In genomic region chr17:47942568-47942967, GRCh38 we compare ENCODE assay signal across 10 cellular contexts. TPM values are rescaled to one million over a fixed set of nuclear protein-coding genes. Genes with fewer than 3 reads are reported as not detected.
DNase-seq lines count a peak whose midpoint lies in the region; ATAC-seq, FAIRE-seq and TF ChIP-seq lines count a peak whose summit lies in the region.
"Had no signal": no experiment of that assay in that cellular context is flagged by ENCODE, and none has a peak within 500 bp of the region (broad histone marks: within the 10 kb centered on the region; RNA-seq: fewer than 3 reads in every experiment).

No MANE protein-coding gene starts in this region.

- BruUV-seq in IMR-90 (replicated peaks; lab: Mats Ljungman, UMichigan) (no TSS peak), K562 (replicated peaks; lab: Mats Ljungman, UMichigan) (no TSS peak)

- dilution Hi-C loops in IMR-90 (cut with HindIII; ENCODE audit: low sequenced_read_pairs, unreplicated experiment) = no loop called here

- H3K4me1 ChIP-seq in IMR-90 (ENCODE audit: control insufficient read depth, insufficient read depth, low read length) = peaks cover 2% of the 10 kb centered on the region; the same call in 1 of the 2 replicates
- H3K4me1 ChIP-seq in K562 (replicated peaks in 1 of 2; ENCODE audit: control insufficient read depth in 2 of 2, insufficient read depth in 2 of 2, low read length in 2 of 2) = peaks cover 21 to 26% of the 10 kb centered on the region in 2 experiments; a peak in 4 of 5 replicates
- peaks cover 32 to 36% of the 10 kb centered on the region in 2 donors for H3K4me1 ChIP-seq in mucosa of rectum (ENCODE audit: control insufficient read depth in 2 of 2, insufficient read depth in 2 of 2, low read length in 2 of 2)

- no peak overlapping the region for H2BK15ac ChIP-seq in IMR-90 (ENCODE audit: low read depth, low read length)

- no peak overlapping the region for H3K18ac ChIP-seq in IMR-90 (ENCODE audit: low read depth, low read length)

- no peak overlapping the region for H3K56ac ChIP-seq in IMR-90 (ENCODE audit: extremely low read depth, insufficient read depth, low read length)

- POLR2A ChIA-PET in BJ (lab: Charles Lee) (interaction anchor here (0.6 kb wide), 1 partner anchor 38 kb away, joined by 4 read pairs; no protein-coding TSS in a partner anchor), IMR-90 (lab: Charles Lee; ENCODE audit: unreplicated experiment) (no interaction called here), K562 (lab: Yijun Ruan, JAX) (interaction anchor here (1.0 to 2.0 kb wide), 4 partner anchors 8 to 76 kb away, joined by 3 to 12 read pairs (median 4); partner anchors contain the start of gene CDK5RAP3)

- H4K20me1 ChIP-seq in IMR-90 (ENCODE audit: insufficient read depth, low read length) (peaks cover 2% of the 10 kb centered on the region; the same call in 1 of the 2 replicates), K562 (replicated peaks; ENCODE audit: control insufficient read depth, insufficient read depth, low read length) (no peaks in the 10 kb centered on the region)

- H4K91ac ChIP-seq in IMR-90 (ENCODE audit: insufficient read depth, low read depth, low read length) = no peak overlapping the region

- DNase-seq in BJ (ENCODE audit: low read depth) (no peak), IMR-90 (no peak), K562 (ENCODE audit: extremely low read depth in 1 of 4, low spot score in 3 of 4) (no peak), NCI-H774 (lab: John Stamatoyannopoulos, UW) (no peak), A172 (ENCODE audit: low spot score) (no peak), omental fat pad (ENCODE audit: low spot score) (no peak)
- DNase-seq: activated CD4-positive, alpha-beta T cell treated with anti-CD3 and anti-CD28 coated beads for 4 hours; NCI-H2029 had no signal

- CTCF ChIA-PET in BJ (lab: Yijun Ruan, JAX) = interaction anchor here (1.1 to 19.6 kb wide), 6 partner anchors 7 to 99 kb away, joined by 4 to 380 read pairs (median 32); partner anchors contain the start of gene CDK5RAP3
- CTCF ChIA-PET in IMR-90 (lab: Yijun Ruan, JAX) = interaction anchor here (1.6 kb wide), 1 partner anchor 53 kb away, joined by 3 read pairs; no protein-coding TSS in a partner anchor
- CTCF ChIA-PET in K562 (lab: Yijun Ruan, JAX; ENCODE audit: low intra/inter-chr PET ratio) = no interaction called here

- no peak overlapping the region for H2BK5ac ChIP-seq in IMR-90 (ENCODE audit: low read depth, low read length, poor library complexity, severe bottlenecking)

- TF ChIP-seq POLR2A in IMR-90 (IDR thresholded peaks at IDR 0.05; ENCODE audit: low read depth, low read length) (no peak), K562 (conservative IDR thresholded peaks at IDR 0.05) (no peak)

- H3K4me3 ChIP-seq in BJ (ENCODE audit: low read depth, low read length) = peak overlapping the region; percentile 87
- peak overlapping the region; percentile 70; the same call in 1 of the 2 replicates for H3K4me3 ChIP-seq in IMR-90 (ENCODE audit: insufficient read depth, low read depth, low read length)
- H3K4me3 ChIP-seq in K562 = peak overlapping the region; percentile 62
- H3K4me3 ChIP-seq in mucosa of rectum (ENCODE audit: low read length in 2 of 2) = peak overlapping the region; percentile 78 to 88

- no peak overlapping the region for H2BK20ac ChIP-seq in IMR-90 (ENCODE audit: low read depth, low read length)

- peaks cover 25% of the 10 kb centered on the region for H3K79me2 ChIP-seq in K562 (ENCODE audit: control insufficient read depth, insufficient read depth, low read length)

- no peak overlapping the region for H2BK120ac ChIP-seq in IMR-90 (ENCODE audit: low read depth, low read length)

- H4K8ac ChIP-seq in IMR-90 (ENCODE audit: low read depth in 2 of 2, low read length in 2 of 2) = no peak overlapping the region; a peak in 1 of 4 replicates

- H2AK5ac ChIP-seq in IMR-90 (ENCODE audit: low read depth, low read length) = no peak overlapping the region

- H2AFZ ChIP-seq in IMR-90 (replicated peaks; ENCODE audit: low read length, poor library complexity) (no peak overlapping the region), K562 (ENCODE audit: low read depth, low read length) (no peak overlapping the region)

- intact Hi-C loops in IMR-90 (cut with micrococcal nuclease) (no loop called here), K562 (cut with micrococcal nuclease) (no loop called here)

- in situ Hi-C loops in IMR-90 (cut with MboI; ENCODE audit: low sequenced_read_pairs) = no loop called here
- in situ Hi-C loops in K562 (cut with MboI) = no loop called here

- no peaks in the 10 kb centered on the region for H3K9me3 ChIP-seq in IMR-90 (ENCODE audit: control insufficient read depth, insufficient read depth, low read length)
- no peaks in the 10 kb centered on the region for H3K9me3 ChIP-seq in K562 (replicated peaks; ENCODE audit: control insufficient read depth, insufficient read depth, low read depth, low read length)
- H3K9me3 ChIP-seq in mucosa of rectum (ENCODE audit: control insufficient read depth in 2 of 2, low read length in 2 of 2) = no peaks in the 10 kb centered on the region

- H3K23ac ChIP-seq in IMR-90 (ENCODE audit: low read depth, low read length) = no peak overlapping the region

- H4K5ac ChIP-seq in IMR-90 (ENCODE audit: low read depth, low read length) = no peak overlapping the region

- H3K79me1 ChIP-seq in IMR-90 (ENCODE audit: low read depth in 1 of 2, low read length in 2 of 2) = peaks cover 8 to 19% of the 10 kb centered on the region in 2 experiments

- TF ChIP-seq RAD21 in IMR-90 (IDR thresholded peaks at IDR 0.05; ENCODE audit: low read length) (no peak), K562 (CRISPR knock-in tag; conservative IDR thresholded peaks at IDR 0.05 in 1 of 2, IDR thresholded peaks at IDR 0.05 in 1 of 2) (no peak)

- no peak overlapping the region for H3K14ac ChIP-seq in IMR-90 (replicated peaks; ENCODE audit: low read depth, low read length)

- H3K9ac ChIP-seq in IMR-90 (ENCODE audit: low read depth, low read length) = no peak overlapping the region
- H3K9ac ChIP-seq in K562 (ENCODE audit: insufficient read depth in 1 of 2, low read depth in 2 of 2, low read length in 2 of 2) = peak overlapping the region; percentile 85 to 94; a peak in 3 of 4 replicates
- H3K9ac ChIP-seq in mucosa of rectum (ENCODE audit: low read depth in 1 of 2, low read length in 2 of 2) = peak overlapping the region; percentile 86 to 96

- H3K4me2 ChIP-seq in IMR-90 (ENCODE audit: low read depth, low read length) = peak overlapping the region; percentile 84
- H3K4me2 ChIP-seq in K562 (ENCODE audit: insufficient read depth, low read length) = peak overlapping the region; percentile 94

- no peak overlapping the region for H2AK9ac ChIP-seq in IMR-90 (replicated peaks; ENCODE audit: low read depth, low read length, poor library complexity)

- WGBS in IMR-90 (ENCODE audit: extremely low coverage in 2 of 2, insufficient read length in 1 of 2), 2 experiments = 100% methylated on average over 3 of the region's 6 CpGs; no CpG with 5 or more reads in 1 of the 2 experiments
- WGBS in K562 (ENCODE audit: insufficient coverage, low coverage, missing lambda C conversion rate) = 60% methylated on average over 5 of the region's 6 CpGs

- H3K36me3 ChIP-seq in BJ (ENCODE audit: control insufficient read depth, insufficient read depth, low read length) = peaks cover 3% of the 10 kb centered on the region
- peaks cover 2% of the 10 kb centered on the region for H3K36me3 ChIP-seq in IMR-90 (ENCODE audit: control insufficient read depth, insufficient read depth, low read length)
- H3K36me3 ChIP-seq in K562 (ENCODE audit: control insufficient read depth, insufficient read depth, low read length) = peaks cover 43% of the 10 kb centered on the region
- H3K36me3 ChIP-seq in mucosa of rectum (ENCODE audit: control insufficient read depth in 2 of 2, insufficient read depth in 2 of 2, low read length in 2 of 2) = peaks cover 0 to 7% of the 10 kb centered on the region in 2 donors

- TF ChIP-seq EP300 in K562 (IDR thresholded peaks at IDR 0.05; ENCODE audit: low read length) = no peak

- no peak overlapping the region for H3K27ac ChIP-seq in IMR-90 (ENCODE audit: insufficient read depth, low read length)
- H3K27ac ChIP-seq in K562 (ENCODE audit: extremely low read depth, low read depth, low read length) = peak overlapping the region; percentile 84
- H3K27ac ChIP-seq in mucosa of rectum (ENCODE audit: low read depth in 2 of 2, low read length in 2 of 2) = peak overlapping the region in 1 of 2 donors; percentile 86

- H3K9me1 ChIP-seq in IMR-90 (ENCODE audit: insufficient read depth, low read length) = 0 out of 2 replicates have a peak, but pooled peaks cover 4% of the 10 kb centered on the region
- no peaks in the 10 kb centered on the region for H3K9me1 ChIP-seq in K562 (ENCODE audit: control insufficient read depth, insufficient read depth, low read length)

- ATAC-seq in IMR-90 (ENCODE audit: low read depth) = no peak
- no peak for ATAC-seq in K562
- no peak for ATAC-seq in GM21360 (IDR thresholded peaks at IDR 0.05; ENCODE audit: unreplicated experiment)
- ATAC-seq in omental fat pad (ENCODE audit: low FRiP score) = no peak

- no peak for TF ChIP-seq CTCF in BJ (IDR thresholded peaks at IDR 0.05; ENCODE audit: insufficient read depth, low read depth, low read length)
- no peak for TF ChIP-seq CTCF in IMR-90 (conservative IDR thresholded peaks at IDR 0.05; ENCODE audit: low read depth, low read length)
- TF ChIP-seq CTCF in K562 (IDR thresholded peaks at IDR 0.05 in 2 of 3, conservative IDR thresholded peaks at IDR 0.05 in 1 of 3; ENCODE audit: insufficient read depth in 2 of 3, low read depth in 1 of 3, low read length in 3 of 3) = no peak
- TF ChIP-seq CTCF in omental fat pad (IDR thresholded peaks at IDR 0.05) = no peak

- no peak for FAIRE-seq in K562 (lab: Jason Lieb, UNC)

- H3K27me3 ChIP-seq in BJ (ENCODE audit: control insufficient read depth, insufficient read depth, low read length) (no peaks in the 10 kb centered on the region), IMR-90 (ENCODE audit: control insufficient read depth, insufficient read depth, low read length) (no peaks in the 10 kb centered on the region), K562 (ENCODE audit: control insufficient read depth in 2 of 2, insufficient read depth in 2 of 2, low read length in 2 of 2) (no peaks in the 10 kb centered on the region), mucosa of rectum (ENCODE audit: control insufficient read depth in 2 of 2, insufficient read depth in 2 of 2, low read length in 2 of 2) (no peaks in the 10 kb centered on the region)

- no peak overlapping the region; the same call in 1 of the 2 replicates for H3K4ac ChIP-seq in IMR-90 (ENCODE audit: low read depth, low read length)

RNA-seq across cellular contexts. Expression of gene PNPO, which starts 1.2 kb away (rescaled TPM):
- 15.9 and 19.6 TPM in 2 replicates for polyA plus RNA-seq in BJ (2011; rRNA removed)
- polyA minus RNA-seq in BJ (2011; rRNA and poly(A)+ RNA removed) = 20.8 and 38.8 TPM in 2 replicates
- 32.5 and 34.1 TPM in 2 replicates for total RNA-seq in IMR-90 (2012; rRNA removed)
- polyA plus RNA-seq in IMR-90 (2012; rRNA removed) = 13.6 and 13.9 TPM in 2 replicates
- 11.0 and 37.1 TPM in 2 replicates for polyA plus RNA-seq in IMR-90 (2012; cell fraction: cytosol; rRNA removed)
- 5.8 and 9.0 TPM in 2 replicates for polyA plus RNA-seq in IMR-90 (2012; cell fraction: nucleus; rRNA removed; ENCODE audit: low replicate concordance)
- 19.2 and 41.8 TPM in 2 replicates for total RNA-seq in K562 (2011; cell fraction: chromatin; rRNA removed; ENCODE audit: low replicate concordance)
- total RNA-seq in K562 (2011; cell fraction: nucleolus; rRNA removed) = 21.8 and 24.3 TPM in 2 replicates
- 31.2 and 41.6 TPM in 2 replicates for total RNA-seq in K562 (2011; cell fraction: nucleoplasm; rRNA removed)
- 25.5 and 30.9 TPM in 2 replicates for total RNA-seq in K562 (2014; rRNA removed)
- total RNA-seq in K562 (2014; rRNA removed; fragmentation: Illumina TruSeq; extraction: Trizol) = 27.4 and 27.7 TPM in 2 replicates
- total RNA-seq in K562 (2015; rRNA removed; fragmentation: Illumina TruSeq; extraction: Trizol) = 24.8 and 28.2 TPM in 2 replicates
- 39.0 and 41.5 TPM in 2 replicates for total RNA-seq in K562 (2021)
- 29.2 and 35.5 TPM in 2 replicates for polyA plus RNA-seq in K562 (2011; rRNA removed)
- polyA plus RNA-seq in K562 (2011; cell fraction: cytosol; rRNA removed) = 33.9 and 37.5 TPM in 2 replicates
- 16.9 and 17.6 TPM in 2 replicates for polyA plus RNA-seq in K562 (2011; cell fraction: nucleus; rRNA removed)
- polyA plus RNA-seq in K562 (2012) = 10.9 and 17.5 TPM in 2 replicates
- 29.6 and 35.5 TPM in 2 replicates for polyA plus RNA-seq in K562 (2014; fragmentation: Illumina TruSeq; extraction: Trizol)
- polyA plus RNA-seq in K562 (2014; fragmentation: Nextera tagmentation; extraction: Ambion mirVana) = 10 to 100 TPM; 16.6 to 23.1 TPM
- 23.4 and 24.9 TPM in 2 replicates for polyA plus RNA-seq in K562 (2014; rRNA removed)
- 35.4 and 48.7 TPM in 2 replicates for polyA minus RNA-seq in K562 (2011; rRNA and poly(A)+ RNA removed)
- 21.9 and 29.9 TPM in 2 replicates for polyA minus RNA-seq in K562 (2011; cell fraction: cytosol; rRNA and poly(A)+ RNA removed)
- polyA minus RNA-seq in K562 (2011; cell fraction: nucleus; rRNA and poly(A)+ RNA removed) = 11.6 and 16.1 TPM in 2 replicates
- 59.4 and 61.9 TPM in 2 replicates for total RNA-seq in A172 (2014; rRNA removed; shearing (Covaris generic))
- total RNA-seq in omental fat pad = 10 to 100 TPM; 20.1 to 39.7 (median 30.8) TPM

RNA-seq across cellular contexts. Expression of gene PRR15L, which starts 15.1 kb away (rescaled TPM):
- polyA plus RNA-seq in BJ (2011; rRNA removed) = not detected in 2 replicates
- not detected in 2 replicates for polyA minus RNA-seq in BJ (2011; rRNA and poly(A)+ RNA removed)
- not detected in 2 replicates for total RNA-seq in IMR-90 (2012; rRNA removed)
- not detected in 2 replicates for polyA plus RNA-seq in IMR-90 (2012; rRNA removed)
- polyA plus RNA-seq in IMR-90 (2012; cell fraction: cytosol; rRNA removed) = not detected in 2 replicates
- not detected in 2 replicates for polyA plus RNA-seq in IMR-90 (2012; cell fraction: nucleus; rRNA removed; ENCODE audit: low replicate concordance)
- total RNA-seq in K562 (2011; cell fraction: chromatin; rRNA removed; ENCODE audit: low replicate concordance) = not detected in 2 replicates
- total RNA-seq in K562 (2011; cell fraction: nucleolus; rRNA removed) = not detected in 2 replicates
- total RNA-seq in K562 (2011; cell fraction: nucleoplasm; rRNA removed) = not detected in 2 replicates
- not detected in 2 replicates for total RNA-seq in K562 (2014; rRNA removed)
- not detected in 2 replicates for total RNA-seq in K562 (2014; rRNA removed; fragmentation: Illumina TruSeq; extraction: Trizol)
- total RNA-seq in K562 (2015; rRNA removed; fragmentation: Illumina TruSeq; extraction: Trizol) = not detected in 2 replicates
- total RNA-seq in K562 (2021) = 0.16 TPM in 1 of 2 replicates, not detected in the other
- polyA plus RNA-seq in K562 (2011; rRNA removed) = not detected in 2 replicates
- not detected in 2 replicates for polyA plus RNA-seq in K562 (2011; cell fraction: cytosol; rRNA removed)
- polyA plus RNA-seq in K562 (2011; cell fraction: nucleus; rRNA removed) = not detected in 2 replicates
- polyA plus RNA-seq in K562 (2012) = 0.16 and 0.17 TPM in 2 replicates
- polyA plus RNA-seq in K562 (2014; fragmentation: Illumina TruSeq; extraction: Trizol) = not detected in 2 replicates
- under 1 TPM in 1 of 2 experiments, not detected in 1; 0.03 TPM for polyA plus RNA-seq in K562 (2014; fragmentation: Nextera tagmentation; extraction: Ambion mirVana)
- polyA plus RNA-seq in K562 (2014; rRNA removed) = not detected in 2 replicates
- not detected in 2 replicates for polyA minus RNA-seq in K562 (2011; rRNA and poly(A)+ RNA removed)
- polyA minus RNA-seq in K562 (2011; cell fraction: cytosol; rRNA and poly(A)+ RNA removed) = not detected in 2 replicates
- polyA minus RNA-seq in K562 (2011; cell fraction: nucleus; rRNA and poly(A)+ RNA removed) = not detected in 2 replicates
- not detected in 2 replicates for total RNA-seq in A172 (2014; rRNA removed; shearing (Covaris generic))
- 1 to 10 TPM in 2 of 4 donors, not detected in 2; 2.4 to 6.6 TPM for total RNA-seq in omental fat pad

RNA-seq across cellular contexts. Expression of gene CDK5RAP3, which starts 28.3 kb away (rescaled TPM):
- polyA plus RNA-seq in BJ (2011; rRNA removed) = 76.6 and 98.1 TPM in 2 replicates
- polyA minus RNA-seq in BJ (2011; rRNA and poly(A)+ RNA removed) = 38.6 and 66.7 TPM in 2 replicates
- total RNA-seq in IMR-90 (2012; rRNA removed) = 56.7 and 75.3 TPM in 2 replicates
- polyA plus RNA-seq in IMR-90 (2012; rRNA removed) = 138 and 153 TPM in 2 replicates
- 46.3 and 96.7 TPM in 2 replicates for polyA plus RNA-seq in IMR-90 (2012; cell fraction: cytosol; rRNA removed)
- polyA plus RNA-seq in IMR-90 (2012; cell fraction: nucleus; rRNA removed; ENCODE audit: low replicate concordance) = 1,289 and 1,731 TPM in 2 replicates
- 452 and 764 TPM in 2 replicates for total RNA-seq in K562 (2011; cell fraction: chromatin; rRNA removed; ENCODE audit: low replicate concordance)
- total RNA-seq in K562 (2011; cell fraction: nucleolus; rRNA removed) = 478 and 540 TPM in 2 replicates
- total RNA-seq in K562 (2011; cell fraction: nucleoplasm; rRNA removed) = 403 and 415 TPM in 2 replicates
- 85.0 and 91.5 TPM in 2 replicates for total RNA-seq in K562 (2014; rRNA removed)
- total RNA-seq in K562 (2014; rRNA removed; fragmentation: Illumina TruSeq; extraction: Trizol) = 70.8 and 71.7 TPM in 2 replicates
- 67.0 and 73.7 TPM in 2 replicates for total RNA-seq in K562 (2015; rRNA removed; fragmentation: Illumina TruSeq; extraction: Trizol)
- 113 and 131 TPM in 2 replicates for total RNA-seq in K562 (2021)
- polyA plus RNA-seq in K562 (2011; rRNA removed) = 132 and 208 TPM in 2 replicates
- polyA plus RNA-seq in K562 (2011; cell fraction: cytosol; rRNA removed) = 78.0 and 96.3 TPM in 2 replicates
- 1,392 and 1,556 TPM in 2 replicates for polyA plus RNA-seq in K562 (2011; cell fraction: nucleus; rRNA removed)
- polyA plus RNA-seq in K562 (2012) = 134 and 270 TPM in 2 replicates
- 96.7 and 100 TPM in 2 replicates for polyA plus RNA-seq in K562 (2014; fragmentation: Illumina TruSeq; extraction: Trizol)
- polyA plus RNA-seq in K562 (2014; fragmentation: Nextera tagmentation; extraction: Ambion mirVana) = 10 to 100 TPM; 44.2 to 73.0 TPM
- polyA plus RNA-seq in K562 (2014; rRNA removed) = 152 and 202 TPM in 2 replicates
- polyA minus RNA-seq in K562 (2011; rRNA and poly(A)+ RNA removed) = 81.6 and 111 TPM in 2 replicates
- polyA minus RNA-seq in K562 (2011; cell fraction: cytosol; rRNA and poly(A)+ RNA removed) = 35.1 and 37.0 TPM in 2 replicates
- polyA minus RNA-seq in K562 (2011; cell fraction: nucleus; rRNA and poly(A)+ RNA removed) = 206 and 291 TPM in 2 replicates
- total RNA-seq in A172 (2014; rRNA removed; shearing (Covaris generic)) = 87.2 and 96.9 TPM in 2 replicates
- 100 to 1,000 TPM in 2 of 4 donors, 10 to 100 TPM in 2; 72.4 to 156 (median 100) TPM for total RNA-seq in omental fat pad

RNA-seq across cellular contexts. Expression of gene SP2, which starts 46.5 kb away (rescaled TPM):
- polyA plus RNA-seq in BJ (2011; rRNA removed) = 4.0 and 5.9 TPM in 2 replicates
- polyA minus RNA-seq in BJ (2011; rRNA and poly(A)+ RNA removed) = 1.8 and 5.4 TPM in 2 replicates
- total RNA-seq in IMR-90 (2012; rRNA removed) = 0.72 and 1.4 TPM in 2 replicates
- 13.8 and 14.0 TPM in 2 replicates for polyA plus RNA-seq in IMR-90 (2012; rRNA removed)
- 7.4 and 17.7 TPM in 2 replicates for polyA plus RNA-seq in IMR-90 (2012; cell fraction: cytosol; rRNA removed)
- 23.1 and 23.5 TPM in 2 replicates for polyA plus RNA-seq in IMR-90 (2012; cell fraction: nucleus; rRNA removed; ENCODE audit: low replicate concordance)
- 7.1 and 12.2 TPM in 2 replicates for total RNA-seq in K562 (2011; cell fraction: chromatin; rRNA removed; ENCODE audit: low replicate concordance)
- total RNA-seq in K562 (2011; cell fraction: nucleolus; rRNA removed) = 3.4 and 3.7 TPM in 2 replicates
- 4.2 and 9.5 TPM in 2 replicates for total RNA-seq in K562 (2011; cell fraction: nucleoplasm; rRNA removed)
- total RNA-seq in K562 (2014; rRNA removed) = 2.1 and 2.8 TPM in 2 replicates
- 1.5 and 2.3 TPM in 2 replicates for total RNA-seq in K562 (2014; rRNA removed; fragmentation: Illumina TruSeq; extraction: Trizol)
- total RNA-seq in K562 (2015; rRNA removed; fragmentation: Illumina TruSeq; extraction: Trizol) = 1.4 and 1.5 TPM in 2 replicates
- 15.9 and 17.4 TPM in 2 replicates for total RNA-seq in K562 (2021)
- polyA plus RNA-seq in K562 (2011; rRNA removed) = 2.3 and 5.0 TPM in 2 replicates
- 2.4 and 4.0 TPM in 2 replicates for polyA plus RNA-seq in K562 (2011; cell fraction: cytosol; rRNA removed)
- 7.3 and 11.1 TPM in 2 replicates for polyA plus RNA-seq in K562 (2011; cell fraction: nucleus; rRNA removed)
- 21.1 and 27.4 TPM in 2 replicates for polyA plus RNA-seq in K562 (2012)
- 19.1 and 22.3 TPM in 2 replicates for polyA plus RNA-seq in K562 (2014; fragmentation: Illumina TruSeq; extraction: Trizol)
- polyA plus RNA-seq in K562 (2014; fragmentation: Nextera tagmentation; extraction: Ambion mirVana) = under 1 TPM; 0.77 to 0.88 TPM
- 6.1 and 6.5 TPM in 2 replicates for polyA plus RNA-seq in K562 (2014; rRNA removed)
- 1.8 and 2.7 TPM in 2 replicates for polyA minus RNA-seq in K562 (2011; rRNA and poly(A)+ RNA removed)
- polyA minus RNA-seq in K562 (2011; cell fraction: cytosol; rRNA and poly(A)+ RNA removed) = 5.8 and 6.6 TPM in 2 replicates
- 1.2 and 1.3 TPM in 2 replicates for polyA minus RNA-seq in K562 (2011; cell fraction: nucleus; rRNA and poly(A)+ RNA removed)
- 1.2 and 2.5 TPM in 2 replicates for total RNA-seq in A172 (2014; rRNA removed; shearing (Covaris generic))
- 1 to 10 TPM; 2.9 to 8.5 (median 6.9) TPM for total RNA-seq in omental fat pad
